Comparison of ENCODE assay signal across 1 cellular context in the genomic region with DNA sequence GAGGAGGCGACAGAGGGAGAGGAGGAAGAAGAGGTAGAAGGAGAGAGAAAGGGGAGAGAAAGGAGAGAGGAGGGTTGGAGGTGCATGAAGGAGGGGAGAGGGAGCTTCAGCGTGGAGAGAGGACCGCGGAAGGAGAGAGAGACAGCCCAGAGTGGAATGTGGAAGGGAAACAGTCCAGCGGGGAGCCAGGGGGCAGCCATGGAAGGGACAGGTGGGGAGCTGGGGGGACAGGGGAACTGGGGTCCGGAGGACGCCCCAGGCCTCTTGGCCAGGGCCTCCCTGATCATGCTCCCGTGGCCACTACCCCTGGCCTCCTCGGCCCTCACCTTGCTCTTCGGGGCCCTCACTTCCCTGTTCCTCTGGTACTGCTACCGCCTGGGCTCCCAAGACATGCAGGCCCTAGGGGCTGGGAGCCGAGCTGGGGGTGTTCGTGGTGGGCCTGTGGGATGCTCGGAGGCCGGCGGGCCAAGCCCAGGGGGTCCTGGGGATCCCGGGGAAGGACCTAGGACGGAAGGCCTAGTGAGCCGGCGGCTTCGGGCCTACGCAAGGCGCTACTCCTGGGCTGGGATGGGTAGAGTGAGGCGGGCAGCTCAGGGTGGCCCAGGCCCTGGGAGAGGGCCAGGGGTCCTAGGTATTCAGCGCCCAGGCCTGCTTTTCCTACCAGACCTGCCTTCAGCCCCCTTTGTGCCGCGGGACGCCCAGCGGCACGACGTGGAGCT.
TF ChIP-seq lines count a peak whose summit lies in the region.

No MANE protein-coding gene starts in this region.

TF ChIP-seq in HepG2, 621 proteins besides CTCF, POLR2A, EP300 and RAD21 (continued from another document and continues in another):
- TF ChIP-seq HNRNPH1 (optimal IDR thresholded peaks at IDR 0.05; ENCODE audit: low read depth, low read length) (no peak), ZNF234 (CRISPR knock-in tag; conservative IDR thresholded peaks at IDR 0.05) (peak; percentile 71; the same call in 1 of the 2 replicates), ZNF672 (CRISPR knock-in tag; IDR thresholded peaks at IDR 0.05) (no peak), TP53 (CRISPR knock-in tag; conservative IDR thresholded peaks at IDR 0.05) (no peak), MYC (CRISPR knock-in tag; IDR thresholded peaks at IDR 0.05; ENCODE audit: borderline replicate concordance) (no peak), FOXA1 (IDR thresholded peaks at IDR 0.05) (no peak), FOXA1 (CRISPR knock-in tag; IDR thresholded peaks at IDR 0.05) (no peak), ZNF546 (CRISPR knock-in tag; conservative IDR thresholded peaks at IDR 0.05) (no peak), POGZ (CRISPR knock-in tag; IDR thresholded peaks at IDR 0.05) (no peak; the same call in 1 of the 2 replicates), HOXA3 (CRISPR knock-in tag; IDR thresholded peaks at IDR 0.05) (no peak; the same call in 1 of the 2 replicates), ZNF282 (IDR thresholded peaks at IDR 0.05; ENCODE audit: partially characterized antibody) (no peak), ZFAT (CRISPR knock-in tag; conservative IDR thresholded peaks at IDR 0.05) (no peak), CENPT (CRISPR knock-in tag; IDR thresholded peaks at IDR 0.05; ENCODE audit: low read depth) (no peak), ARNT2 (CRISPR knock-in tag; IDR thresholded peaks at IDR 0.05; ENCODE audit: low read depth) (no peak), CEBPB (IDR thresholded peaks at IDR 0.05; ENCODE audit: borderline replicate concordance, low read depth, low read length) (no peak), ZNF317 (CRISPR knock-in tag; IDR thresholded peaks at IDR 0.05) (no peak), ZFP62 (CRISPR knock-in tag; IDR thresholded peaks at IDR 0.05) (no peak), SSRP1 (CRISPR knock-in tag; IDR thresholded peaks at IDR 0.05) (no peak), TGIF2 (CRISPR knock-in tag; IDR thresholded peaks at IDR 0.05) (no peak), ZNF775 (CRISPR knock-in tag; IDR thresholded peaks at IDR 0.05; ENCODE audit: borderline replicate concordance) (no peak), HMG20A (CRISPR knock-in tag; IDR thresholded peaks at IDR 0.05; ENCODE audit: borderline replicate concordance) (no peak), FOSL1 (CRISPR knock-in tag; IDR thresholded peaks at IDR 0.05; ENCODE audit: borderline replicate concordance) (no peak), NR3C1 (CRISPR knock-in tag; IDR thresholded peaks at IDR 0.05) (no peak), ESRRA (CRISPR knock-in tag; IDR thresholded peaks at IDR 0.05; ENCODE audit: low read depth) (no peak; the same call in 1 of the 2 replicates), ZNF124 (CRISPR knock-in tag; IDR thresholded peaks at IDR 0.05) (no peak), TBP (CRISPR knock-in tag; IDR thresholded peaks at IDR 0.05) (no peak), ZNF768 (CRISPR knock-in tag; IDR thresholded peaks at IDR 0.05) (peak; percentile 60; the same call in 1 of the 2 replicates), SIN3A (IDR thresholded peaks at IDR 0.05; ENCODE audit: borderline replicate concordance, low read depth, low read length) (no peak), ZNF777 (CRISPR knock-in tag; IDR thresholded peaks at IDR 0.05) (peak; percentile 36), CHCHD3 (CRISPR knock-in tag; IDR thresholded peaks at IDR 0.05) (0 out of 2 replicates have a peak, but pooled peaks have one; percentile 57), FOSL2 (CRISPR knock-in tag; IDR thresholded peaks at IDR 0.05) (no peak), KLF13 (CRISPR knock-in tag; IDR thresholded peaks at IDR 0.05) (no peak), FOXP1 (IDR thresholded peaks at IDR 0.05) (no peak), FOXP1 (CRISPR knock-in tag; IDR thresholded peaks at IDR 0.05) (no peak), RORA (CRISPR knock-in tag; IDR thresholded peaks at IDR 0.05) (no peak), ZNF616 (CRISPR knock-in tag; IDR thresholded peaks at IDR 0.05; ENCODE audit: low read depth) (no peak), ZNF431 (CRISPR knock-in tag; IDR thresholded peaks at IDR 0.05; ENCODE audit: borderline replicate concordance, low read depth) (no peak), ATF1 (CRISPR knock-in tag; IDR thresholded peaks at IDR 0.05) (no peak)
- TF ChIP-seq, protein P1, sequence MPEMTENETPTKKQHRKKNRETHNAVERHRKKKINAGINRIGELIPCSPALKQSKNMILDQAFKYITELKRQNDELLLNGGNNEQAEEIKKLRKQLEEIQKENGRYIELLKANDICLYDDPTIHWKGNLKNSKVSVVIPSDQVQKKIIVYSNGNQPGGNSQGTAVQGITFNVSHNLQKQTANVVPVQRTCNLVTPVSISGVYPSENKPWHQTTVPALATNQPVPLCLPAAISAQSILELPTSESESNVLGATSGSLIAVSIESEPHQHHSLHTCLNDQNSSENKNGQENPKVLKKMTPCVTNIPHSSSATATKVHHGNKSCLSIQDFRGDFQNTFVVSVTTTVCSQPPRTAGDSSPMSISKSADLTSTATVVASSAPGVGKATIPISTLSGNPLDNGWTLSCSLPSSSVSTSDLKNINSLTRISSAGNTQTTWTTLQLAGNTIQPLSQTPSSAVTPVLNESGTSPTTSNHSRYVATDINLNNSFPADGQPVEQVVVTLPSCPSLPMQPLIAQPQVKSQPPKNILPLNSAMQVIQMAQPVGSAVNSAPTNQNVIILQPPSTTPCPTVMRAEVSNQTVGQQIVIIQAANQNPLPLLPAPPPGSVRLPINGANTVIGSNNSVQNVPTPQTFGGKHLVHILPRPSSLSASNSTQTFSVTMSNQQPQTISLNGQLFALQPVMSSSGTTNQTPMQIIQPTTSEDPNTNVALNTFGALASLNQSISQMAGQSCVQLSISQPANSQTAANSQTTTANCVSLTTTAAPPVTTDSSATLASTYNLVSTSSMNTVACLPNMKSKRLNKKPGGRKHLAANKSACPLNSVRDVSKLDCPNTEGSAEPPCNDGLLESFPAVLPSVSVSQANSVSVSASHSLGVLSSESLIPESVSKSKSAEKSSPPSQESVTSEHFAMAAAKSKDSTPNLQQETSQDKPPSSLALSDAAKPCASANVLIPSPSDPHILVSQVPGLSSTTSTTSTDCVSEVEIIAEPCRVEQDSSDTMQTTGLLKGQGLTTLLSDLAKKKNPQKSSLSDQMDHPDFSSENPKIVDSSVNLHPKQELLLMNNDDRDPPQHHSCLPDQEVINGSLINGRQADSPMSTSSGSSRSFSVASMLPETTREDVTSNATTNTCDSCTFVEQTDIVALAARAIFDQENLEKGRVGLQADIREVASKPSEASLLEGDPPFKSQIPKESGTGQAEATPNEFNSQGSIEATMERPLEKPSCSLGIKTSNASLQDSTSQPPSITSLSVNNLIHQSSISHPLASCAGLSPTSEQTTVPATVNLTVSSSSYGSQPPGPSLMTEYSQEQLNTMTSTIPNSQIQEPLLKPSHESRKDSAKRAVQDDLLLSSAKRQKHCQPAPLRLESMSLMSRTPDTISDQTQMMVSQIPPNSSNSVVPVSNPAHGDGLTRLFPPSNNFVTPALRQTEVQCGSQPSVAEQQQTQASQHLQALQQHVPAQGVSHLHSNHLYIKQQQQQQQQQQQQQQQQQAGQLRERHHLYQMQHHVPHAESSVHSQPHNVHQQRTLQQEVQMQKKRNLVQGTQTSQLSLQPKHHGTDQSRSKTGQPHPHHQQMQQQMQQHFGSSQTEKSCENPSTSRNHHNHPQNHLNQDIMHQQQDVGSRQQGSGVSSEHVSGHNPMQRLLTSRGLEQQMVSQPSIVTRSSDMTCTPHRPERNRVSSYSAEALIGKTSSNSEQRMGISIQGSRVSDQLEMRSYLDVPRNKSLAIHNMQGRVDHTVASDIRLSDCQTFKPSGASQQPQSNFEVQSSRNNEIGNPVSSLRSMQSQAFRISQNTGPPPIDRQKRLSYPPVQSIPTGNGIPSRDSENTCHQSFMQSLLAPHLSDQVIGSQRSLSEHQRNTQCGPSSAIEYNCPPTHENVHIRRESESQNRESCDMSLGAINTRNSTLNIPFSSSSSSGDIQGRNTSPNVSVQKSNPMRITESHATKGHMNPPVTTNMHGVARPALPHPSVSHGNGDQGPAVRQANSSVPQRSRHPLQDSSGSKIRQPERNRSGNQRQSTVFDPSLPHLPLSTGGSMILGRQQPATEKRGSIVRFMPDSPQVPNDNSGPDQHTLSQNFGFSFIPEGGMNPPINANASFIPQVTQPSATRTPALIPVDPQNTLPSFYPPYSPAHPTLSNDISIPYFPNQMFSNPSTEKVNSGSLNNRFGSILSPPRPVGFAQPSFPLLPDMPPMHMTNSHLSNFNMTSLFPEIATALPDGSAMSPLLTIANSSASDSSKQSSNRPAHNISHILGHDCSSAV (CRISPR knock-in tag; IDR thresholded peaks at IDR 0.05; ENCODE audit: borderline replicate concordance), result no peak
- TF ChIP-seq, protein P2, sequence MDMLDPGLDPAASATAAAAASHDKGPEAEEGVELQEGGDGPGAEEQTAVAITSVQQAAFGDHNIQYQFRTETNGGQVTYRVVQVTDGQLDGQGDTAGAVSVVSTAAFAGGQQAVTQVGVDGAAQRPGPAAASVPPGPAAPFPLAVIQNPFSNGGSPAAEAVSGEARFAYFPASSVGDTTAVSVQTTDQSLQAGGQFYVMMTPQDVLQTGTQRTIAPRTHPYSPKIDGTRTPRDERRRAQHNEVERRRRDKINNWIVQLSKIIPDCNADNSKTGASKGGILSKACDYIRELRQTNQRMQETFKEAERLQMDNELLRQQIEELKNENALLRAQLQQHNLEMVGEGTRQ (IDR thresholded peaks at IDR 0.05; ENCODE audit: low read depth, low read length), result no peak
- TF ChIP-seq, protein P2 (CRISPR knock-in tag; IDR thresholded peaks at IDR 0.05; ENCODE audit: borderline replicate concordance), result no peak
- TF ChIP-seq, protein P3, sequence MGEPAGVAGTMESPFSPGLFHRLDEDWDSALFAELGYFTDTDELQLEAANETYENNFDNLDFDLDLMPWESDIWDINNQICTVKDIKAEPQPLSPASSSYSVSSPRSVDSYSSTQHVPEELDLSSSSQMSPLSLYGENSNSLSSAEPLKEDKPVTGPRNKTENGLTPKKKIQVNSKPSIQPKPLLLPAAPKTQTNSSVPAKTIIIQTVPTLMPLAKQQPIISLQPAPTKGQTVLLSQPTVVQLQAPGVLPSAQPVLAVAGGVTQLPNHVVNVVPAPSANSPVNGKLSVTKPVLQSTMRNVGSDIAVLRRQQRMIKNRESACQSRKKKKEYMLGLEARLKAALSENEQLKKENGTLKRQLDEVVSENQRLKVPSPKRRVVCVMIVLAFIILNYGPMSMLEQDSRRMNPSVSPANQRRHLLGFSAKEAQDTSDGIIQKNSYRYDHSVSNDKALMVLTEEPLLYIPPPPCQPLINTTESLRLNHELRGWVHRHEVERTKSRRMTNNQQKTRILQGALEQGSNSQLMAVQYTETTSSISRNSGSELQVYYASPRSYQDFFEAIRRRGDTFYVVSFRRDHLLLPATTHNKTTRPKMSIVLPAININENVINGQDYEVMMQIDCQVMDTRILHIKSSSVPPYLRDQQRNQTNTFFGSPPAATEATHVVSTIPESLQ (CRISPR knock-in tag; conservative IDR thresholded peaks at IDR 0.05), result no peak
- TF ChIP-seq, protein P4, sequence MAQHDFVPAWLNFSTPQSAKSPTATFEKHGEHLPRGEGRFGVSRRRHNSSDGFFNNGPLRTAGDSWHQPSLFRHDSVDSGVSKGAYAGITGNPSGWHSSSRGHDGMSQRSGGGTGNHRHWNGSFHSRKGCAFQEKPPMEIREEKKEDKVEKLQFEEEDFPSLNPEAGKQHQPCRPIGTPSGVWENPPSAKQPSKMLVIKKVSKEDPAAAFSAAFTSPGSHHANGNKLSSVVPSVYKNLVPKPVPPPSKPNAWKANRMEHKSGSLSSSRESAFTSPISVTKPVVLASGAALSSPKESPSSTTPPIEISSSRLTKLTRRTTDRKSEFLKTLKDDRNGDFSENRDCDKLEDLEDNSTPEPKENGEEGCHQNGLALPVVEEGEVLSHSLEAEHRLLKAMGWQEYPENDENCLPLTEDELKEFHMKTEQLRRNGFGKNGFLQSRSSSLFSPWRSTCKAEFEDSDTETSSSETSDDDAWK (CRISPR knock-in tag; IDR thresholded peaks at IDR 0.05), result no peak
- TF ChIP-seq, protein P5, sequence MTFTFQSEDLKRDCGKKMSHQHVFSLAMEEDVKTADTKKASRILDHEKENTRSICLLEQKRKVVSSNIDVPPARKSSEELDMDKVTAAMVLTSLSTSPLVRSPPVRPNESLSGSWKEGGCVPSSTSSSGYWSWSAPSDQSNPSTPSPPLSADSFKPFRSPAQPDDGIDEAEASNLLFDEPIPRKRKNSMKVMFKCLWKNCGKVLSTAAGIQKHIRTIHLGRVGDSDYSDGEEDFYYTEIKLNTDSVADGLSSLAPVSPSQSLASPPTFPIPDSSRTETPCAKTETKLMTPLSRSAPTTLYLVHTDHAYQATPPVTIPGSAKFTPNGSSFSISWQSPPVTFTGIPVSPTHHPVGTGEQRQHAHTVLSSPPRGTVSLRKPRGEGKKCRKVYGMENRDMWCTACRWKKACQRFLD (CRISPR knock-in tag; IDR thresholded peaks at IDR 0.05; ENCODE audit: borderline replicate concordance), result no peak
- TF ChIP-seq, protein P6, sequence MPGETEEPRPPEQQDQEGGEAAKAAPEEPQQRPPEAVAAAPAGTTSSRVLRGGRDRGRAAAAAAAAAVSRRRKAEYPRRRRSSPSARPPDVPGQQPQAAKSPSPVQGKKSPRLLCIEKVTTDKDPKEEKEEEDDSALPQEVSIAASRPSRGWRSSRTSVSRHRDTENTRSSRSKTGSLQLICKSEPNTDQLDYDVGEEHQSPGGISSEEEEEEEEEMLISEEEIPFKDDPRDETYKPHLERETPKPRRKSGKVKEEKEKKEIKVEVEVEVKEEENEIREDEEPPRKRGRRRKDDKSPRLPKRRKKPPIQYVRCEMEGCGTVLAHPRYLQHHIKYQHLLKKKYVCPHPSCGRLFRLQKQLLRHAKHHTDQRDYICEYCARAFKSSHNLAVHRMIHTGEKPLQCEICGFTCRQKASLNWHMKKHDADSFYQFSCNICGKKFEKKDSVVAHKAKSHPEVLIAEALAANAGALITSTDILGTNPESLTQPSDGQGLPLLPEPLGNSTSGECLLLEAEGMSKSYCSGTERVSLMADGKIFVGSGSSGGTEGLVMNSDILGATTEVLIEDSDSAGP (CRISPR knock-in tag; IDR thresholded peaks at IDR 0.05; ENCODE audit: borderline replicate concordance), result peak; percentile 60; the same call in 1 of the 2 replicates
- TF ChIP-seq, protein P7, sequence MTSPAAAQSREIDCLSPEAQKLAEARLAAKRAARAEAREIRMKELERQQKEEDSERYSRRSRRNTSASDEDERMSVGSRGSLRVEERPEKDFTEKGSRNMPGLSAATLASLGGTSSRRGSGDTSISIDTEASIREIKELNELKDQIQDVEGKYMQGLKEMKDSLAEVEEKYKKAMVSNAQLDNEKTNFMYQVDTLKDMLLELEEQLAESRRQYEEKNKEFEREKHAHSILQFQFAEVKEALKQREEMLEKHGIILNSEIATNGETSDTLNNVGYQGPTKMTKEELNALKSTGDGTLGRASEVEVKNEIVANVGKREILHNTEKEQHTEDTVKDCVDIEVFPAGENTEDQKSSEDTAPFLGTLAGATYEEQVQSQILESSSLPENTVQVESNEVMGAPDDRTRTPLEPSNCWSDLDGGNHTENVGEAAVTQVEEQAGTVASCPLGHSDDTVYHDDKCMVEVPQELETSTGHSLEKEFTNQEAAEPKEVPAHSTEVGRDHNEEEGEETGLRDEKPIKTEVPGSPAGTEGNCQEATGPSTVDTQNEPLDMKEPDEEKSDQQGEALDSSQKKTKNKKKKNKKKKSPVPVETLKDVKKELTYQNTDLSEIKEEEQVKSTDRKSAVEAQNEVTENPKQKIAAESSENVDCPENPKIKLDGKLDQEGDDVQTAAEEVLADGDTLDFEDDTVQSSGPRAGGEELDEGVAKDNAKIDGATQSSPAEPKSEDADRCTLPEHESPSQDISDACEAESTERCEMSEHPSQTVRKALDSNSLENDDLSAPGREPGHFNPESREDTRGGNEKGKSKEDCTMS (CRISPR knock-in tag; conservative IDR thresholded peaks at IDR 0.05), result no peak
